Comparison of ENCODE assay signal across 1 cellular context in genomic region chr3:28172748-28173147, GRCh38.
TF ChIP-seq lines count a peak whose summit lies in the region.

No MANE protein-coding gene starts in this region.

TF ChIP-seq in GM23338, 12 proteins besides CTCF, POLR2A, EP300 and RAD21 (continued from another document):
- TF ChIP-seq, protein P1, sequence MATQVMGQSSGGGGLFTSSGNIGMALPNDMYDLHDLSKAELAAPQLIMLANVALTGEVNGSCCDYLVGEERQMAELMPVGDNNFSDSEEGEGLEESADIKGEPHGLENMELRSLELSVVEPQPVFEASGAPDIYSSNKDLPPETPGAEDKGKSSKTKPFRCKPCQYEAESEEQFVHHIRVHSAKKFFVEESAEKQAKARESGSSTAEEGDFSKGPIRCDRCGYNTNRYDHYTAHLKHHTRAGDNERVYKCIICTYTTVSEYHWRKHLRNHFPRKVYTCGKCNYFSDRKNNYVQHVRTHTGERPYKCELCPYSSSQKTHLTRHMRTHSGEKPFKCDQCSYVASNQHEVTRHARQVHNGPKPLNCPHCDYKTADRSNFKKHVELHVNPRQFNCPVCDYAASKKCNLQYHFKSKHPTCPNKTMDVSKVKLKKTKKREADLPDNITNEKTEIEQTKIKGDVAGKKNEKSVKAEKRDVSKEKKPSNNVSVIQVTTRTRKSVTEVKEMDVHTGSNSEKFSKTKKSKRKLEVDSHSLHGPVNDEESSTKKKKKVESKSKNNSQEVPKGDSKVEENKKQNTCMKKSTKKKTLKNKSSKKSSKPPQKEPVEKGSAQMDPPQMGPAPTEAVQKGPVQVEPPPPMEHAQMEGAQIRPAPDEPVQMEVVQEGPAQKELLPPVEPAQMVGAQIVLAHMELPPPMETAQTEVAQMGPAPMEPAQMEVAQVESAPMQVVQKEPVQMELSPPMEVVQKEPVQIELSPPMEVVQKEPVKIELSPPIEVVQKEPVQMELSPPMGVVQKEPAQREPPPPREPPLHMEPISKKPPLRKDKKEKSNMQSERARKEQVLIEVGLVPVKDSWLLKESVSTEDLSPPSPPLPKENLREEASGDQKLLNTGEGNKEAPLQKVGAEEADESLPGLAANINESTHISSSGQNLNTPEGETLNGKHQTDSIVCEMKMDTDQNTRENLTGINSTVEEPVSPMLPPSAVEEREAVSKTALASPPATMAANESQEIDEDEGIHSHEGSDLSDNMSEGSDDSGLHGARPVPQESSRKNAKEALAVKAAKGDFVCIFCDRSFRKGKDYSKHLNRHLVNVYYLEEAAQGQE (IDR thresholded peaks at IDR 0.05; ENCODE audit: unreplicated experiment): no peak
- TF ChIP-seq ZNF331 (CRISPR knock-in tag; IDR thresholded peaks at IDR 0.05; ENCODE audit: low read depth): no peak
- TF ChIP-seq POLR2AphosphoS5 (IDR thresholded peaks at IDR 0.05; ENCODE audit: low read depth): no peak
- no peak for TF ChIP-seq STAT1 (IDR thresholded peaks at IDR 0.05; ENCODE audit: unreplicated experiment)
- TF ChIP-seq, protein P2, sequence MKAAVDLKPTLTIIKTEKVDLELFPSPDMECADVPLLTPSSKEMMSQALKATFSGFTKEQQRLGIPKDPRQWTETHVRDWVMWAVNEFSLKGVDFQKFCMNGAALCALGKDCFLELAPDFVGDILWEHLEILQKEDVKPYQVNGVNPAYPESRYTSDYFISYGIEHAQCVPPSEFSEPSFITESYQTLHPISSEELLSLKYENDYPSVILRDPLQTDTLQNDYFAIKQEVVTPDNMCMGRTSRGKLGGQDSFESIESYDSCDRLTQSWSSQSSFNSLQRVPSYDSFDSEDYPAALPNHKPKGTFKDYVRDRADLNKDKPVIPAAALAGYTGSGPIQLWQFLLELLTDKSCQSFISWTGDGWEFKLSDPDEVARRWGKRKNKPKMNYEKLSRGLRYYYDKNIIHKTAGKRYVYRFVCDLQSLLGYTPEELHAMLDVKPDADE (IDR thresholded peaks at IDR 0.05): no peak
- no peak for TF ChIP-seq EZH2 (IDR thresholded peaks at IDR 0.05; ENCODE audit: low read depth, unreplicated experiment)
- TF ChIP-seq, protein P3, sequence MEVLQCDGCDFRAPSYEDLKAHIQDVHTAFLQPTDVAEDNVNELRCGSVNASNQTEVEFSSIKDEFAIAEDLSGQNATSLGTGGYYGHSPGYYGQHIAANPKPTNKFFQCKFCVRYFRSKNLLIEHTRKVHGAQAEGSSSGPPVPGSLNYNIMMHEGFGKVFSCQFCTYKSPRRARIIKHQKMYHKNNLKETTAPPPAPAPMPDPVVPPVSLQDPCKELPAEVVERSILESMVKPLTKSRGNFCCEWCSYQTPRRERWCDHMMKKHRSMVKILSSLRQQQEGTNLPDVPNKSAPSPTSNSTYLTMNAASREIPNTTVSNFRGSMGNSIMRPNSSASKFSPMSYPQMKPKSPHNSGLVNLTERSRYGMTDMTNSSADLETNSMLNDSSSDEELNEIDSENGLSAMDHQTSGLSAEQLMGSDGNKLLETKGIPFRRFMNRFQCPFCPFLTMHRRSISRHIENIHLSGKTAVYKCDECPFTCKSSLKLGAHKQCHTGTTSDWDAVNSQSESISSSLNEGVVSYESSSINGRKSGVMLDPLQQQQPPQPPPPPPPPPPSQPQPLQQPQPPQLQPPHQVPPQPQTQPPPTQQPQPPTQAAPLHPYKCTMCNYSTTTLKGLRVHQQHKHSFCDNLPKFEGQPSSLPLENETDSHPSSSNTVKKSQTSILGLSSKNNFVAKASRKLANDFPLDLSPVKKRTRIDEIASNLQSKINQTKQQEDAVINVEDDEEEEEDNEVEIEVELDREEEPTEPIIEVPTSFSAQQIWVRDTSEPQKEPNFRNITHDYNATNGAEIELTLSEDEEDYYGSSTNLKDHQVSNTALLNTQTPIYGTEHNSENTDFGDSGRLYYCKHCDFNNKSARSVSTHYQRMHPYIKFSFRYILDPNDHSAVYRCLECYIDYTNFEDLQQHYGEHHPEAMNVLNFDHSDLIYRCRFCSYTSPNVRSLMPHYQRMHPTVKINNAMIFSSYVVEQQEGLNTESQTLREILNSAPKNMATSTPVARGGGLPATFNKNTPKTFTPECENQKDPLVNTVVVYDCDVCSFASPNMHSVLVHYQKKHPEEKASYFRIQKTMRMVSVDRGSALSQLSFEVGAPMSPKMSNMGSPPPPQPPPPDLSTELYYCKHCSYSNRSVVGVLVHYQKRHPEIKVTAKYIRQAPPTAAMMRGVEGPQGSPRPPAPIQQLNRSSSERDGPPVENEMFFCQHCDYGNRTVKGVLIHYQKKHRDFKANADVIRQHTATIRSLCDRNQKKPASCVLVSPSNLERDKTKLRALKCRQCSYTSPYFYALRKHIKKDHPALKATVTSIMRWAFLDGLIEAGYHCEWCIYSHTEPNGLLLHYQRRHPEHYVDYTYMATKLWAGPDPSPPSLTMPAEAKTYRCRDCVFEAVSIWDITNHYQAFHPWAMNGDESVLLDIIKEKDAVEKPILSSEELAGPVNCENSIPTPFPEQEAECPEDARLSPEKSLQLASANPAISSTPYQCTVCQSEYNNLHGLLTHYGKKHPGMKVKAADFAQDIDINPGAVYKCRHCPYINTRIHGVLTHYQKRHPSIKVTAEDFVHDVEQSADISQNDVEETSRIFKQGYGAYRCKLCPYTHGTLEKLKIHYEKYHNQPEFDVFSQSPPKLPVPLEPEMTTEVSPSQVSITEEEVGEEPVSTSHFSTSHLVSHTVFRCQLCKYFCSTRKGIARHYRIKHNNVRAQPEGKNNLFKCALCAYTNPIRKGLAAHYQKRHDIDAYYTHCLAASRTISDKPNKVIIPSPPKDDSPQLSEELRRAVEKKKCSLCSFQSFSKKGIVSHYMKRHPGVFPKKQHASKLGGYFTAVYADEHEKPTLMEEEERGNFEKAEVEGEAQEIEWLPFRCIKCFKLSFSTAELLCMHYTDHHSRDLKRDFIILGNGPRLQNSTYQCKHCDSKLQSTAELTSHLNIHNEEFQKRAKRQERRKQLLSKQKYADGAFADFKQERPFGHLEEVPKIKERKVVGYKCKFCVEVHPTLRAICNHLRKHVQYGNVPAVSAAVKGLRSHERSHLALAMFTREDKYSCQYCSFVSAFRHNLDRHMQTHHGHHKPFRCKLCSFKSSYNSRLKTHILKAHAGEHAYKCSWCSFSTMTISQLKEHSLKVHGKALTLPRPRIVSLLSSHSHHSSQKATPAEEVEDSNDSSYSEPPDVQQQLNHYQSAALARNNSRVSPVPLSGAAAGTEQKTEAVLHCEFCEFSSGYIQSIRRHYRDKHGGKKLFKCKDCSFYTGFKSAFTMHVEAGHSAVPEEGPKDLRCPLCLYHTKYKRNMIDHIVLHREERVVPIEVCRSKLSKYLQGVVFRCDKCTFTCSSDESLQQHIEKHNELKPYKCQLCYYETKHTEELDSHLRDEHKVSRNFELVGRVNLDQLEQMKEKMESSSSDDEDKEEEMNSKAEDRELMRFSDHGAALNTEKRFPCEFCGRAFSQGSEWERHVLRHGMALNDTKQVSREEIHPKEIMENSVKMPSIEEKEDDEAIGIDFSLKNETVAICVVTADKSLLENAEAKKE (CRISPR knock-in tag; IDR thresholded peaks at IDR 0.05): no peak
- no peak for TF ChIP-seq EZH2phosphoT487 (IDR thresholded peaks at IDR 0.05; ENCODE audit: unreplicated experiment)
- no peak for TF ChIP-seq ZNF114 (CRISPR knock-in tag; IDR thresholded peaks at IDR 0.05)
- TF ChIP-seq JUNB (IDR thresholded peaks at IDR 0.05; ENCODE audit: unreplicated experiment): no peak
TF ChIP-seq in GM23338: peak in this region for 0.
